In genomic region chr4:78691971-78692814, GRCh38 we compare ENCODE assay signal across 9 cellular contexts.
DNase-seq lines count a peak whose midpoint lies in the region; ATAC-seq and TF ChIP-seq lines count a peak whose summit lies in the region.
"Had no signal": no experiment of that assay in that cellular context is flagged by ENCODE, and none has a peak within 500 bp of the region (broad histone marks: within the 10 kb centered on the region; RNA-seq: fewer than 3 reads in every experiment).

No MANE protein-coding gene starts in this region.

- H3K27ac ChIP-seq in HEK293 (ENCODE audit: extremely low read depth, low read depth, low read length) (no peak overlapping the region), tibial artery (no peak overlapping the region)

- H3K4me1 ChIP-seq in HEK293 (ENCODE audit: control insufficient read depth, insufficient read depth, low read length) (no peaks in the 10 kb centered on the region), tibial artery (no peaks in the 10 kb centered on the region)

- intact Hi-C loops in tibial artery (cut with DNase I; ENCODE audit: low total_unique reads), result no loop called here

- TF ChIP-seq CTCF in GM12872 (IDR thresholded peaks at IDR 0.05; ENCODE audit: insufficient read depth, low read depth, low read length) (0 out of 3 replicates have a peak, but pooled peaks have one; percentile 12), HEK293 (tag by site-specific recombination; IDR thresholded peaks at IDR 0.05) (no peak), tibial artery (IDR thresholded peaks at IDR 0.05) (no peak)

- no peak for ATAC-seq in HG02678 (IDR thresholded peaks at IDR 0.05; ENCODE audit: unreplicated experiment)

- CTCF ChIA-PET in HEK293 (lab: Yijun Ruan, JAX), result interaction anchor here (0.5 to 0.6 kb wide), 2 partner anchors 28 to 70 kb away, joined by 3 read pairs; no protein-coding TSS in a partner anchor

- H3K9me3 ChIP-seq in HEK293 (ENCODE audit: control insufficient read depth, insufficient read depth, low read depth, low read length) (no peaks in the 10 kb centered on the region), tibial artery (no peaks in the 10 kb centered on the region)

- DNase-seq in SK-MEL-5 (ENCODE audit: low read depth, low spot score), result peak; percentile 8
- peak; percentile 61 for DNase-seq in inferior parietal cortex (ENCODE audit: extremely low spot score)
- no peak for DNase-seq in tibial artery
- no peak for DNase-seq in activated T-cell treated with anti-CD3 and anti-CD28 coated beads, Interleukin-2, amount 50 U/mL, for 1 hour
- DNase-seq in epidermal melanocyte (ENCODE audit: insufficient read length, low spot score), result no peak
- DNase-seq: NCI-H2081 treated with DMSO at 0.1 percent for 48 hours had no signal

- in situ Hi-C loops in SK-MEL-5 (cut with HindIII; ENCODE audit: low pct_unique_long_range_greater_than_20kb, low sequenced_read_pairs), result no loop called here

- H3K4me3 ChIP-seq in HEK293 (ENCODE audit: low read depth, low read length) (no peak overlapping the region), tibial artery (no peak overlapping the region)

- no peaks in the 10 kb centered on the region for H3K27me3 ChIP-seq in tibial artery

- POLR2A ChIA-PET in HEK293 (lab: Yijun Ruan, JAX), result no interaction called here

- H3K36me3 ChIP-seq in HEK293 (ENCODE audit: control insufficient read depth in 2 of 2, insufficient read depth in 1 of 2, low read length in 2 of 2), result no peaks in the 10 kb centered on the region
- H3K36me3 ChIP-seq in tibial artery, result no peaks in the 10 kb centered on the region

TF ChIP-seq in HEK293, 187 proteins besides CTCF, POLR2A, EP300 and RAD21:
- TF ChIP-seq ZNF26 (tag by site-specific recombination; IDR thresholded peaks at IDR 0.05), result no peak
- no peak for TF ChIP-seq RBAK (tag by site-specific recombination; IDR thresholded peaks at IDR 0.05)
- no peak for TF ChIP-seq ZNF404 (tag by site-specific recombination; IDR thresholded peaks at IDR 0.05)
- peak; percentile 59; the same call in 1 of the 2 replicates for TF ChIP-seq ZNF629 (tag by site-specific recombination; IDR thresholded peaks at IDR 0.05)
- no peak for TF ChIP-seq ZNF132 (tag by site-specific recombination; IDR thresholded peaks at IDR 0.05; ENCODE audit: borderline replicate concordance)
- TF ChIP-seq KLF17 (tag by site-specific recombination; IDR thresholded peaks at IDR 0.05), result 0 out of 2 replicates have a peak, but pooled peaks have one; percentile 27
- TF ChIP-seq ZNF398 (tag by site-specific recombination; IDR thresholded peaks at IDR 0.05), result peak; percentile 32; the same call in 1 of the 2 replicates
- TF ChIP-seq ZNF530 (tag by site-specific recombination; IDR thresholded peaks at IDR 0.05; ENCODE audit: low read depth), result no peak
- peak; percentile 57; the same call in 1 of the 2 replicates for TF ChIP-seq ZBTB21 (tag by site-specific recombination; IDR thresholded peaks at IDR 0.05)
- TF ChIP-seq ZSCAN16 (tag by site-specific recombination; IDR thresholded peaks at IDR 0.05), result no peak

Comparison
In these comparisons a context has a peak if more than half of its experiments do, and no peak if none do; other contexts are left out.
1. DNase-seq: peak in SK-MEL-5 (single experiment) and inferior parietal cortex (single experiment); none in tibial artery (0 of 2), activated T-cell treated with anti-CD3 and anti-CD28 coated beads, Interleukin-2, amount 50 U/mL, for 1 hour (single experiment) and epidermal melanocyte (single experiment).